In genomic region chrX:19751068-19751467, GRCh38 we compare ENCODE assay signal across 17 cellular contexts.
DNase-seq lines count a peak whose midpoint lies in the region; ATAC-seq lines count a peak whose summit lies in the region.
"Had no signal": no experiment of that assay in that cellular context is flagged by ENCODE, and none has a peak within 500 bp of the region (broad histone marks: within the 10 kb centered on the region; RNA-seq: fewer than 3 reads in every experiment).

No MANE protein-coding gene starts in this region.

- no peak for DNase-seq in activated T-cell treated with anti-CD3 and anti-CD28 coated beads, Interleukin-2, amount 50 U/mL, for 24 hours
- DNase-seq in activated T-cell treated with anti-CD3 and anti-CD28 coated beads, Interleukin-2, amount 50 U/mL, for 1 hour = no peak
- no peak for DNase-seq in activated naive CD8-positive, alpha-beta T cell treated with anti-CD3 and anti-CD28 coated beads, Interleukin-2, amount 50 U/mL, for 24 hours
- DNase-seq in natural killer cell treated with Interleukin-12 subunit alpha and Interleukin-12 subunit beta and Interleukin-15 and Interleukin-18, amount 100 ng/mL, for 72 hours (ENCODE audit: low spot score) = no peak
- DNase-seq in NCI-H1436 (lab: John Stamatoyannopoulos, UW) (no peak), HT-29 (ENCODE audit: low spot score) (no peak)
- DNase-seq: central memory CD4-positive, alpha-beta T cell; esophagus squamous epithelium; HCEC 1CT; NCI-H1092 treated with DMSO at 0.1 percent for 48 hours; NCI-H446; Peyer's patch; stimulated activated CD4-positive, alpha-beta T cell treated with anti-CD3 and anti-CD28 coated beads, Interleukin-2, amount 100 ng/mL, for 24 hours; uterus had no signal

- no peaks in the 10 kb centered on the region for H3K36me3 ChIP-seq in KOPT-K1 (ENCODE audit: insufficient read depth, low read length)
- H3K36me3 ChIP-seq: esophagus squamous epithelium, Peyer's patch, prostate gland, uterus had no signal

- peaks cover 6% of the 10 kb centered on the region for H3K27me3 Mint-ChIP-seq in activated T-cell treated with anti-CD3 and anti-CD28 coated beads, Interleukin-2, amount 50 U/mL, for 24 hours
- H3K27me3 Mint-ChIP-seq in activated naive CD8-positive, alpha-beta T cell treated with anti-CD3 and anti-CD28 coated beads, Interleukin-2, amount 50 U/mL, for 24 hours = no peaks in the 10 kb centered on the region
- no peaks in the 10 kb centered on the region for H3K27me3 Mint-ChIP-seq in natural killer cell treated with Interleukin-12 subunit alpha and Interleukin-12 subunit beta and Interleukin-15 and Interleukin-18, amount 100 ng/mL, for 72 hours

- no peak for ATAC-seq in activated naive CD8-positive, alpha-beta T cell treated with anti-CD3 and anti-CD28 coated beads, Interleukin-2, amount 50 U/mL, for 24 hours
- ATAC-seq in natural killer cell treated with Interleukin-12 subunit alpha and Interleukin-12 subunit beta and Interleukin-15 and Interleukin-18, amount 100 ng/mL, for 72 hours = no peak
- no peak for ATAC-seq in GM18907 (IDR thresholded peaks at IDR 0.05; ENCODE audit: unreplicated experiment)

- peaks cover 84% of the 10 kb centered on the region for H3K4me1 Mint-ChIP-seq in activated T-cell treated with anti-CD3 and anti-CD28 coated beads, Interleukin-2, amount 50 U/mL, for 24 hours (ENCODE audit: low read depth)
- peaks cover 87% of the 10 kb centered on the region for H3K4me1 Mint-ChIP-seq in activated naive CD8-positive, alpha-beta T cell treated with anti-CD3 and anti-CD28 coated beads, Interleukin-2, amount 50 U/mL, for 24 hours
- peaks cover 42 to 68% of the 10 kb centered on the region in 2 donors for H3K4me1 Mint-ChIP-seq in natural killer cell treated with Interleukin-12 subunit alpha and Interleukin-12 subunit beta and Interleukin-15 and Interleukin-18, amount 100 ng/mL, for 72 hours (ENCODE audit: low read depth in 2 of 2)

- peak overlapping the region; percentile 99 for H3K27ac ChIP-seq in KOPT-K1 (ENCODE audit: low read depth, low read length, poor library complexity, severe bottlenecking)
- H3K27ac ChIP-seq: esophagus squamous epithelium, prostate gland, uterus had no signal

- H3K27ac Mint-ChIP-seq in activated T-cell treated with anti-CD3 and anti-CD28 coated beads, Interleukin-2, amount 50 U/mL, for 24 hours = peak overlapping the region; percentile 68
- peak overlapping the region; percentile 88 for H3K27ac Mint-ChIP-seq in activated naive CD8-positive, alpha-beta T cell treated with anti-CD3 and anti-CD28 coated beads, Interleukin-2, amount 50 U/mL, for 24 hours
- peak overlapping the region; percentile 87 to 96 for H3K27ac Mint-ChIP-seq in natural killer cell treated with Interleukin-12 subunit alpha and Interleukin-12 subunit beta and Interleukin-15 and Interleukin-18, amount 100 ng/mL, for 72 hours

- no peak overlapping the region for H3K4me3 Mint-ChIP-seq in activated T-cell treated with anti-CD3 and anti-CD28 coated beads, Interleukin-2, amount 50 U/mL, for 24 hours
- no peak overlapping the region for H3K4me3 Mint-ChIP-seq in activated naive CD8-positive, alpha-beta T cell treated with anti-CD3 and anti-CD28 coated beads, Interleukin-2, amount 50 U/mL, for 24 hours
- peak overlapping the region; percentile 27 for H3K4me3 Mint-ChIP-seq in natural killer cell treated with Interleukin-12 subunit alpha and Interleukin-12 subunit beta and Interleukin-15 and Interleukin-18, amount 100 ng/mL, for 72 hours

- H3K9me3 ChIP-seq in KOPT-K1 (ENCODE audit: insufficient read depth, low read length, poor library complexity, severe bottlenecking) = no peaks in the 10 kb centered on the region
- H3K9me3 ChIP-seq: Peyer's patch, prostate gland had no signal

- H3K36me3 Mint-ChIP-seq in activated T-cell treated with anti-CD3 and anti-CD28 coated beads, Interleukin-2, amount 50 U/mL, for 24 hours (ENCODE audit: low read depth) = peaks cover 16% of the 10 kb centered on the region
- peaks cover 25% of the 10 kb centered on the region for H3K36me3 Mint-ChIP-seq in activated naive CD8-positive, alpha-beta T cell treated with anti-CD3 and anti-CD28 coated beads, Interleukin-2, amount 50 U/mL, for 24 hours (ENCODE audit: low read depth)
- H3K36me3 Mint-ChIP-seq in natural killer cell treated with Interleukin-12 subunit alpha and Interleukin-12 subunit beta and Interleukin-15 and Interleukin-18, amount 100 ng/mL, for 72 hours = peaks cover 13% of the 10 kb centered on the region

- peaks cover 7% of the 10 kb centered on the region for H3K9me3 Mint-ChIP-seq in activated T-cell treated with anti-CD3 and anti-CD28 coated beads, Interleukin-2, amount 50 U/mL, for 24 hours
- no peaks in the 10 kb centered on the region for H3K9me3 Mint-ChIP-seq in activated naive CD8-positive, alpha-beta T cell treated with anti-CD3 and anti-CD28 coated beads, Interleukin-2, amount 50 U/mL, for 24 hours
- peaks cover 3% of the 10 kb centered on the region for H3K9me3 Mint-ChIP-seq in natural killer cell treated with Interleukin-12 subunit alpha and Interleukin-12 subunit beta and Interleukin-15 and Interleukin-18, amount 100 ng/mL, for 72 hours
